Comparison of ENCODE assay signal across 12 cellular contexts in genomic region chr10:25874402-25874801, GRCh38. TPM values are rescaled to one million over a fixed set of nuclear protein-coding genes. Genes with fewer than 3 reads are reported as not detected.
"Had no signal": no experiment of that assay in that cellular context is flagged by ENCODE, and none has a peak within 500 bp of the region (broad histone marks: within the 10 kb centered on the region; RNA-seq: fewer than 3 reads in every experiment).

No MANE protein-coding gene starts in this region.

RNA-seq across cellular contexts. Expression of gene MYO3A, which starts 59.6 kb away (rescaled TPM):
- total RNA-seq: activated naive CD4-positive, alpha-beta T cell treated with anti-CD3 and anti-CD28 coated beads for 36 hours; activated naive CD4-positive, alpha-beta T cell treated with anti-CD3 and anti-CD28 coated beads, Interleukin-2, amount 50 U/mL, for 72 hours; activated naive CD8-positive, alpha-beta T cell treated with anti-CD3 and anti-CD28 coated beads, Interleukin-2, amount 10 ng/mL, durations not matched to agents 7 days and 5 days; activated T-cell treated with anti-CD3 and anti-CD28 coated beads, Interleukin-2, amount 50 U/mL, for 4 hours; activated T-cell treated with anti-CD3 and anti-CD28 coated beads, Interleukin-2, amount 50 U/mL, for 72 hours; activated T-helper 1 cell treated with anti-CD3 and anti-CD28 coated beads, Interleukin-12 subunit alpha, Interleukin-12 subunit beta, Interleukin-2, Interleukin-4 antibody, amounts not matched to agents 30 ng/mL and 10 ng/mL and 1 ng/mL, durations not matched to agents 14 hours and 24 hours and 36 hours; activated T-helper 17 cell treated with anti-CD3 and anti-CD28 coated beads, Interleukin-2, amount 50 U/mL, for 72 hours; activated T-helper 2 cell treated with anti-CD3 and anti-CD28 coated beads, Interferon-gamma antibody, Interleukin-2, Interleukin-4, amounts not matched to agents 10 μg/mL and 5 μg/mL and 100 μg/mL, durations not matched to agents 14 hours and 24 hours and 36 hours; ascending aorta; bronchial epithelial cell; cardiac septum; chondrocyte had no signal
